In the genomic region with DNA sequence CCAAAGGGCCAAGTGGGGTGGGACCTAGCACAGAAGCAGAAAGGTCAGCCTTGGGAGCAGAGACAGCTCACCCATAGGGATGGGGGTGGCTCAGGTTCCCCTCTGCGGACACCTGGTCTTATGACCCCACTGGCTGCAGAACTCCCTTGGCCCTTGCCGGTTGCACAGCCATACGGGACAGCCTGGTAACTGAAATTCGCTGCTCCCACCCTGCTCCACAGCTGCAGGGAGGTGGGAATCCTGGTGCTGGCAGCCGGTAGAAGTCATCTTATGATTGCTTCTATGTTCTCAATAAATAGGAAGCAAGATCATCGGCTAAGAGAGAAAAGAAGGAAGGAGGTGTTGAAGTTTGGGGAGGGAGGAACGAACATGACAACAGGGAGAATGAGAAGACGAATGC, we compare ENCODE assay signal across 2 cellular contexts.
TF ChIP-seq lines count a peak whose summit lies in the region.

No MANE protein-coding gene starts in this region.

TF ChIP-seq in IMR-90, 13 proteins besides CTCF, POLR2A, EP300 and RAD21:
- no peak for TF ChIP-seq CEBPB (IDR thresholded peaks at IDR 0.05; ENCODE audit: low read depth, low read length)
- TF ChIP-seq USF2 (IDR thresholded peaks at IDR 0.05; ENCODE audit: low read depth, low read length), result no peak
- no peak for TF ChIP-seq MAZ (IDR thresholded peaks at IDR 0.05; ENCODE audit: borderline replicate concordance, low read depth, low read length)
- no peak for TF ChIP-seq FOS (IDR thresholded peaks at IDR 0.05; ENCODE audit: low read depth, low read length)
- TF ChIP-seq BHLHE40 (IDR thresholded peaks at IDR 0.05; ENCODE audit: low read depth, low read length), result no peak
- TF ChIP-seq ELK1 (IDR thresholded peaks at IDR 0.05; ENCODE audit: borderline replicate concordance, low read depth, low read length), result no peak
- no peak for TF ChIP-seq MXI1 (IDR thresholded peaks at IDR 0.05; ENCODE audit: borderline replicate concordance, low read depth, low read length)
- TF ChIP-seq SMC3 (IDR thresholded peaks at IDR 0.05; ENCODE audit: low read depth, low read length), result no peak
- no peak for TF ChIP-seq RCOR1 (IDR thresholded peaks at IDR 0.05; ENCODE audit: insufficient replicate concordance, low read length)
- TF ChIP-seq CHD1 (IDR thresholded peaks at IDR 0.05; ENCODE audit: low read depth, low read length), result no peak
- TF ChIP-seq MAFK (IDR thresholded peaks at IDR 0.05; ENCODE audit: low read depth, low read length), result no peak
- no peak for TF ChIP-seq NFE2L2 (IDR thresholded peaks at IDR 0.05; ENCODE audit: low read depth, low read length)
- TF ChIP-seq RFX5 (IDR thresholded peaks at IDR 0.05; ENCODE audit: low read depth, low read length), result no peak
TF ChIP-seq in IMR-90: peak in this region for 0.

TF ChIP-seq in K562, 482 proteins besides CTCF, POLR2A, EP300 and RAD21:
- no peak for TF ChIP-seq MIER1 (IDR thresholded peaks at IDR 0.05; ENCODE audit: low read depth)
- TF ChIP-seq RBM34 (IDR thresholded peaks at IDR 0.05; ENCODE audit: borderline replicate concordance, insufficient read depth, low read length), result no peak
- no peak for TF ChIP-seq KDM2B (CRISPR knock-in tag; IDR thresholded peaks at IDR 0.05)
- no peak for TF ChIP-seq HEY1 (CRISPR knock-in tag; IDR thresholded peaks at IDR 0.05; ENCODE audit: borderline replicate concordance)
- no peak for TF ChIP-seq E2F5 (CRISPR knock-in tag; IDR thresholded peaks at IDR 0.05)
- no peak for TF ChIP-seq ZFPM2 (CRISPR knock-in tag; IDR thresholded peaks at IDR 0.05)
- TF ChIP-seq, protein P1, sequence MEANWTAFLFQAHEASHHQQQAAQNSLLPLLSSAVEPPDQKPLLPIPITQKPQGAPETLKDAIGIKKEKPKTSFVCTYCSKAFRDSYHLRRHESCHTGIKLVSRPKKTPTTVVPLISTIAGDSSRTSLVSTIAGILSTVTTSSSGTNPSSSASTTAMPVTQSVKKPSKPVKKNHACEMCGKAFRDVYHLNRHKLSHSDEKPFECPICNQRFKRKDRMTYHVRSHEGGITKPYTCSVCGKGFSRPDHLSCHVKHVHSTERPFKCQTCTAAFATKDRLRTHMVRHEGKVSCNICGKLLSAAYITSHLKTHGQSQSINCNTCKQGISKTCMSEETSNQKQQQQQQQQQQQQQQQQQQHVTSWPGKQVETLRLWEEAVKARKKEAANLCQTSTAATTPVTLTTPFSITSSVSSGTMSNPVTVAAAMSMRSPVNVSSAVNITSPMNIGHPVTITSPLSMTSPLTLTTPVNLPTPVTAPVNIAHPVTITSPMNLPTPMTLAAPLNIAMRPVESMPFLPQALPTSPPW (CRISPR knock-in tag; IDR thresholded peaks at IDR 0.05), result no peak
- TF ChIP-seq CC2D1A (IDR thresholded peaks at IDR 0.05), result no peak
- TF ChIP-seq FIP1L1 (IDR thresholded peaks at IDR 0.05; ENCODE audit: low read depth, low read length, poor library complexity, severe bottlenecking), result no peak
- no peak for TF ChIP-seq RERE (CRISPR knock-in tag; IDR thresholded peaks at IDR 0.05; ENCODE audit: borderline replicate concordance)
